ENCODE assay signal across 8 cellular contexts in the genomic region with DNA sequence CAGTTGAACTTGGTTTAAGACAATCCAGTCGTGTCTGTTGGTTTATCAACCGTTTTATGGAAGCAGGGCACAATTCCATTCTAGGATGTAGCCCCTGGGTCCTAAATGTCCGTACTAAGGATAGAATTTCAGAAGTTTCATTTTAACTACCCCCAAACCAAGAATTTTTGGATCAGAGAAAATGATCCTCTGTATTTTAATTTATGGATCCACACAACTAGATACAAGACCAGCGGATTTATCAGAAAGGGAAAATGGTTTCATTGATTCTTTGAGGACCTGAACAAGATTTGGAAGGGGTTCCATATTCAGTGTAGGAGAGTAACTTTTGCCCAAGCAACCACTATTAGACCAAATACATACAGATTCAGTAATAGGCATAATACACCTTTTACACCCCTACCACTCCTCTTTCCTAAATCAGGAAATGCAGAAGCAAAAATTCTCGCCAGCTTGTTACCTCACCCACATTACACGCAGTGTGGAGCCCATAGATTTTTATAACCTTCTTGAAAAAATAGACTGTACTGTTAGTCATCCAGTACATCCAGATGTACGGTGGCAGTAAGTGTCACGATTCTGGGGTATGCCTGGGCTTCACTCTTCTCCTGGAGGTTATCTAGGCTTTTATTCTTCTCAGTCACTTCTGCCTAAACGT. TPM values are rescaled to one million over a fixed set of nuclear protein-coding genes. Genes with fewer than 3 reads are reported as not detected.
DNase-seq lines count a peak whose midpoint lies in the region; ATAC-seq and TF ChIP-seq lines count a peak whose summit lies in the region.
"Had no signal": no experiment of that assay in that cellular context is flagged by ENCODE, and none has a peak within 500 bp of the region (broad histone marks: within the 10 kb centered on the region; RNA-seq: fewer than 3 reads in every experiment).

No MANE protein-coding gene starts in this region.

- H3K27me3 Mint-ChIP-seq in GM23338 (ENCODE audit: insufficient read depth, low read depth, poor library complexity) = peaks cover 60% of the 10 kb centered on the region
- H3K27me3 Mint-ChIP-seq in T-cell = no peaks in the 10 kb centered on the region

- peaks cover 4% of the 10 kb centered on the region; the same call in 1 of the 3 replicates for H3K36me3 Mint-ChIP-seq in GM23338 (ENCODE audit: low read depth)
- H3K36me3 Mint-ChIP-seq in T-cell = peaks cover 3% of the 10 kb centered on the region

- H3K4me2 ChIP-seq in GM23338 (peak overlapping the region; percentile 97), hepatocyte (peak overlapping the region; percentile 92), smooth muscle cell (peak overlapping the region; percentile 96)

- 71% methylated on average over 9 of the region's 9 CpGs for WGBS in hepatocyte (ENCODE audit: low lambda C conversion rate, missing lambda C conversion rate)
- 70% methylated on average over 9 of the region's 9 CpGs for WGBS in smooth muscle cell (ENCODE audit: low lambda C conversion rate)

- H3K4me3 Mint-ChIP-seq in GM23338 = peak overlapping the region; percentile 84
- H3K4me3 Mint-ChIP-seq in T-cell = peak overlapping the region; percentile 85 to 92 (median 90)

- H4K20me1 ChIP-seq in GM23338 (replicated peaks; ENCODE audit: insufficient read depth) (peaks cover 6% of the 10 kb centered on the region), hepatocyte (ENCODE audit: insufficient read depth, poor library complexity, severe bottlenecking) (peaks cover 26% of the 10 kb centered on the region), smooth muscle cell (ENCODE audit: low read depth) (peaks cover 30% of the 10 kb centered on the region)

- H2AFZ ChIP-seq in GM23338 (no peak overlapping the region), hepatocyte (peak overlapping the region; percentile 64), smooth muscle cell (ENCODE audit: low read depth) (no peak overlapping the region)

- H3K4me1 Mint-ChIP-seq in GM23338 (peaks cover 31% of the 10 kb centered on the region), T-cell (peaks cover 31 to 45% (median 40%) of the 10 kb centered on the region in 3 donors)

- CTCF ChIA-PET in T-cell (lab: Charles Lee) = no interaction called here

- H3K4me1 ChIP-seq in GM23338 (ENCODE audit: insufficient read depth) (peaks cover 23% of the 10 kb centered on the region), hepatocyte (ENCODE audit: insufficient read depth) (peaks cover 27% of the 10 kb centered on the region), smooth muscle cell (ENCODE audit: low read depth) (peaks cover 30% of the 10 kb centered on the region)

- H3K9me3 Mint-ChIP-seq in GM23338 (no peaks in the 10 kb centered on the region; the same call in 2 of the 3 replicates), T-cell (no peaks in the 10 kb centered on the region)

- H3K4me3 ChIP-seq in GM23338 (peak overlapping the region; percentile 75), hepatocyte (no peak overlapping the region), smooth muscle cell (peak overlapping the region; percentile 67)

- H3K79me2 ChIP-seq in GM23338 (replicated peaks; ENCODE audit: insufficient read depth) (peaks cover 11% of the 10 kb centered on the region; the same call in 1 of the 2 replicates), hepatocyte (peaks cover 34% of the 10 kb centered on the region), smooth muscle cell (ENCODE audit: low read depth) (peaks cover 9% of the 10 kb centered on the region)

- H3K27ac ChIP-seq in GM23338 (ENCODE audit: low read depth) (no peak overlapping the region), hepatocyte (peak overlapping the region; percentile 97), smooth muscle cell (ENCODE audit: low read depth) (peak overlapping the region; percentile 74)
- H3K27ac ChIP-seq: foreskin keratinocyte had no signal

- H3K27me3 ChIP-seq in GM23338 (ENCODE audit: insufficient read depth) (peaks cover 62% of the 10 kb centered on the region), hepatocyte (no peaks in the 10 kb centered on the region), smooth muscle cell (ENCODE audit: low read depth) (no peaks in the 10 kb centered on the region)
- H3K27me3 ChIP-seq: foreskin keratinocyte had no signal

- POLR2A ChIA-PET in T-cell (lab: Charles Lee) = no interaction called here

- DNase-seq in GM23338 (ENCODE audit: low spot score) = no peak
- no peak for DNase-seq in T-cell
- DNase-seq in hepatocyte (ENCODE audit: low spot score) = no peak
- DNase-seq in smooth muscle cell (lab: John Stamatoyannopoulos, UW; ENCODE audit: unreplicated experiment) = no peak
- no peak for DNase-seq in activated effector memory CD4-positive, alpha-beta T cell treated with anti-CD3 and anti-CD28 coated beads, Interleukin-2, amount 50 U/mL, for 16 hours
- no peak for DNase-seq in activated CD8-positive, alpha-beta memory T cell treated with anti-CD3 and anti-CD28 coated beads, Interleukin-2, amount 50 U/mL, for 4 hours
- DNase-seq: foreskin keratinocyte had no signal

- ATAC-seq in GM23338 (no peak), T-cell (replicated peaks in 1 of 4) (no peak), HG02870 (IDR thresholded peaks at IDR 0.05; ENCODE audit: unreplicated experiment) (no peak)
- ATAC-seq: foreskin keratinocyte had no signal

- H3F3A ChIP-seq in GM23338 (replicated peaks; ENCODE audit: low read depth) (peaks cover 26% of the 10 kb centered on the region), smooth muscle cell (ENCODE audit: low read depth) (peaks cover 20% of the 10 kb centered on the region)

- H3K9me3 ChIP-seq in hepatocyte (ENCODE audit: low read depth) = no peaks in the 10 kb centered on the region
- H3K9me3 ChIP-seq in smooth muscle cell (replicated peaks; ENCODE audit: low read depth) = no peaks in the 10 kb centered on the region

- H3K9me2 ChIP-seq in GM23338 (ENCODE audit: insufficient read depth) (no peaks in the 10 kb centered on the region), hepatocyte (replicated peaks; ENCODE audit: insufficient read depth) (no peaks in the 10 kb centered on the region)

- H3K9ac ChIP-seq in smooth muscle cell (ENCODE audit: low read depth) = no peak overlapping the region

- H3K27ac Mint-ChIP-seq in GM23338 = no peak overlapping the region
- peak overlapping the region; percentile 92 to 93 for H3K27ac Mint-ChIP-seq in T-cell

- TF ChIP-seq CTCF in GM23338 (conservative IDR thresholded peaks at IDR 0.05; ENCODE audit: low read depth in 2 of 2) = no peak
- no peak for TF ChIP-seq CTCF in hepatocyte (IDR thresholded peaks at IDR 0.05; ENCODE audit: poor library complexity)
- TF ChIP-seq CTCF in smooth muscle cell (IDR thresholded peaks at IDR 0.05; ENCODE audit: borderline replicate concordance, insufficient read depth, poor library complexity, severe bottlenecking) = no peak

- H3K36me3 ChIP-seq in GM23338 (ENCODE audit: insufficient read depth) (no peaks in the 10 kb centered on the region), hepatocyte (replicated peaks; ENCODE audit: insufficient read depth, low read depth) (no peaks in the 10 kb centered on the region), smooth muscle cell (ENCODE audit: low read depth) (no peaks in the 10 kb centered on the region)

RNA-seq across cellular contexts. Expression of gene FBXL14, which starts 1.4 kb away (rescaled TPM):
- total RNA-seq in GM23338 (2014; rRNA removed; shearing (Covaris generic)) = 9.1 and 9.4 TPM in 2 replicates
- 0.40 and 0.74 TPM in 2 replicates for polyA plus RNA-seq in GM23338 (2016; fragmentation: Nextera tagmentation; extraction: Ambion mirVana)
- 10 to 100 TPM; 27.3 to 48.7 (median 42.5) TPM for total RNA-seq in T-cell
- 8.6 and 13.5 TPM in 2 replicates for total RNA-seq in hepatocyte
- 10.7 and 11.7 TPM in 2 replicates for polyA plus RNA-seq in hepatocyte
- total RNA-seq in smooth muscle cell = 7.4 and 9.3 TPM in 2 replicates
- 5.0 and 6.6 TPM in 2 replicates for polyA plus RNA-seq in smooth muscle cell

RNA-seq across cellular contexts. Expression of gene WNT5B, which starts 33.2 kb away (rescaled TPM):
- 1.0 and 2.7 TPM in 2 replicates for total RNA-seq in GM23338 (2014; rRNA removed; shearing (Covaris generic))
- polyA plus RNA-seq in GM23338 (2016; fragmentation: Nextera tagmentation; extraction: Ambion mirVana) (0.87 and 1.4 TPM in 2 replicates), hepatocyte (35.3 and 46.7 TPM in 2 replicates), smooth muscle cell (31.7 and 39.7 TPM in 2 replicates)
- total RNA-seq in T-cell (under 1 TPM in 1 of 5 donors, not detected in 4; 0.20 TPM), hepatocyte (16.6 and 19.9 TPM in 2 replicates), smooth muscle cell (8.4 and 11.5 TPM in 2 replicates)
